In the genomic region with DNA sequence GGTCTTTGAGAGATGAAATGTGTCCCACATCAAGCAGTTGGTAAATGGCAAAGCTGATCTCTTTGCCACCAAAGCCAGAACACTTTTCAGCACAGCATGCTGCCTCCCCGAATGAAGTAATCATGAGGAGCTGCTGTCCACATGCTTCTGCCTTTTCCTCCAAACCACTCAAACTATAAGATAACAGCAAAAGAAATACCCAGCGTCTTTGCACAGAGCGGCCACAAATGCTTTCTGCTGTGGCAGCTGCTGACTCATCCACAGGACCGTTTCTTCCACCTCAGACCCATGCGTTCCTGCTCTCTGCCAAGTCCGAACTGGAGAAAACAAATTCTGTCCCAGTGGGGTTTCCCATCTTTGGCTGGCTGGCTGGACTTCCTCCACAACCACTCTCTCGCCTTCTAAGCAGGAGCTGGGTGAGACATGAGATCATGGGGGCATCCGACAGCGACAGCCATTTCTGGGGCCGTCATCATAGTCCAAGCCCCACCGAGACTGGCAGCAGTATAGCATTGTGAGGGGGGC, we compare ENCODE assay signal across 9 cellular contexts. TPM values are rescaled to one million over a fixed set of nuclear protein-coding genes. Genes with fewer than 3 reads are reported as not detected.
DNase-seq lines count a peak whose midpoint lies in the region; ATAC-seq, FAIRE-seq and TF ChIP-seq lines count a peak whose summit lies in the region.
"Had no signal": no experiment of that assay in that cellular context is flagged by ENCODE, and none has a peak within 500 bp of the region (broad histone marks: within the 10 kb centered on the region; RNA-seq: fewer than 3 reads in every experiment).

No MANE protein-coding gene starts in this region.

- no peak overlapping the region for H3K27ac ChIP-seq in stomach smooth muscle (ENCODE audit: low read length)
- H3K27ac ChIP-seq in spleen = peak overlapping the region in 1 of 8 donors; percentile 50

- no peak for ATAC-seq in activated CD4-positive, alpha-beta T cell treated with anti-CD3 and anti-CD28 coated beads for 36 hours
- ATAC-seq in GM21737 (IDR thresholded peaks at IDR 0.05; ENCODE audit: unreplicated experiment) = no peak

- TF ChIP-seq POLR2A in spleen (IDR thresholded peaks at IDR 0.05) = no peak

- no peaks in the 10 kb centered on the region for H3K9me3 Mint-ChIP-seq in activated CD4-positive, alpha-beta T cell treated with anti-CD3 and anti-CD28 coated beads for 36 hours (ENCODE audit: low read depth)

- H3K4me1 ChIP-seq in stomach smooth muscle (ENCODE audit: control insufficient read depth, insufficient read depth, low read length) = peaks cover 3% of the 10 kb centered on the region
- H3K4me1 ChIP-seq in spleen = peaks cover 3 to 32% (median 12%) of the 10 kb centered on the region in 6 donors

- TF ChIP-seq CTCF in fibroblast of villous mesenchyme (IDR thresholded peaks at IDR 0.05; ENCODE audit: insufficient read depth, low read depth, low read length) (no peak), spleen (IDR thresholded peaks at IDR 0.05 in 8 of 11, conservative IDR thresholded peaks at IDR 0.05 in 3 of 11) (peak in 5 of 11 experiments; percentile 22 to 64 (median 59))

- no peaks in the 10 kb centered on the region for H3K9me3 ChIP-seq in stomach smooth muscle (ENCODE audit: control insufficient read depth in 2 of 2, low read length in 2 of 2)
- H3K9me3 ChIP-seq in spleen = no peaks in the 10 kb centered on the region

- H3K4me3 ChIP-seq in fibroblast of villous mesenchyme (ENCODE audit: low read depth, low read length) (no peak overlapping the region), stomach smooth muscle (ENCODE audit: low read length in 2 of 2) (peak overlapping the region; percentile 1 to 47), spleen (peak overlapping the region in 1 of 8 donors; percentile 21)

- CTCF ChIA-PET in activated CD4-positive, alpha-beta T cell treated with anti-CD3 and anti-CD28 coated beads for 36 hours (lab: Charles Lee) = interaction anchor here (0.7 to 8.8 kb wide), 21 partner anchors 13 to 277 kb away, joined by 3 to 173 read pairs (median 4); a partner anchor contains a TSS

- no peaks in the 10 kb centered on the region for H3K36me3 Mint-ChIP-seq in activated CD4-positive, alpha-beta T cell treated with anti-CD3 and anti-CD28 coated beads for 36 hours (ENCODE audit: low read depth)

- H3K36me3 ChIP-seq in stomach smooth muscle (ENCODE audit: control insufficient read depth in 2 of 2, insufficient read depth in 2 of 2, low read length in 2 of 2) (no peaks in the 10 kb centered on the region), spleen (no peaks in the 10 kb centered on the region)

- DNase-seq in activated CD4-positive, alpha-beta T cell treated with anti-CD3 and anti-CD28 coated beads for 36 hours = peak; percentile 6
- no peak for DNase-seq in activated CD4-positive, alpha-beta T cell treated with anti-CD3 and anti-CD28 coated beads for 1 hour
- peak; percentile 14 for DNase-seq in RCC 7860 (ENCODE audit: low spot score)
- peak; percentile 19 for DNase-seq in fibroblast of villous mesenchyme (ENCODE audit: low read depth)
- DNase-seq in NCI-H1417 treated with DMSO at 0.1 percent for 48 hours (lab: John Stamatoyannopoulos, UW) = no peak
- DNase-seq in spleen = no peak

- POLR2A ChIA-PET in activated CD4-positive, alpha-beta T cell treated with anti-CD3 and anti-CD28 coated beads for 36 hours (lab: Charles Lee) = interaction anchor here (0.9 kb wide), 1 partner anchor 180 kb away, joined by 3 read pairs; no protein-coding TSS in a partner anchor

- no peak overlapping the region for H3K9ac ChIP-seq in stomach smooth muscle (ENCODE audit: low read length in 2 of 2)

- H3K4me1 Mint-ChIP-seq in activated CD4-positive, alpha-beta T cell treated with anti-CD3 and anti-CD28 coated beads for 36 hours = peaks cover 3% of the 10 kb centered on the region

- no peak overlapping the region for H3K4me3 Mint-ChIP-seq in activated CD4-positive, alpha-beta T cell treated with anti-CD3 and anti-CD28 coated beads for 36 hours

- H3K27me3 ChIP-seq in stomach smooth muscle (ENCODE audit: control insufficient read depth in 1 of 2, insufficient read depth in 2 of 2, low read length in 2 of 2) (peaks cover 0 to 2% of the 10 kb centered on the region in 2 donors), spleen (replicated peaks in 1 of 7) (peaks cover 0 to 38% (median 2%) of the 10 kb centered on the region in 7 donors)

- FAIRE-seq in RCC 7860 (lab: Jason Lieb, UNC) = no peak

- H3K27ac Mint-ChIP-seq in activated CD4-positive, alpha-beta T cell treated with anti-CD3 and anti-CD28 coated beads for 36 hours = no peak overlapping the region

- H3K27me3 Mint-ChIP-seq in activated CD4-positive, alpha-beta T cell treated with anti-CD3 and anti-CD28 coated beads for 36 hours = peaks cover 18% of the 10 kb centered on the region

- WGBS in spleen, 5 donors = 44 to 67% (median 50%) methylated on average over 11 of the region's 11 CpGs

- intact Hi-C loops in activated CD4-positive, alpha-beta T cell treated with anti-CD3 and anti-CD28 coated beads for 36 hours (cut with DNase I, micrococcal nuclease) = loop anchor here (1.0 to 10.0 kb wide), 8 partner anchors 45 to 335 kb away; a partner anchor contains a TSS
- intact Hi-C loops in spleen (cut with DNase I; ENCODE audit: low total_unique reads) = loop anchor here (5.0 to 10.0 kb wide), 3 partner anchors 75 to 305 kb away; no protein-coding TSS in a partner anchor

RNA-seq across cellular contexts. Expression of a gene that starts 27.1 kb away (rescaled TPM):
- 1 to 10 TPM in 1 of 2 experiments, under 1 TPM in 1; 0.83 to 2.0 TPM for total RNA-seq in activated CD4-positive, alpha-beta T cell treated with anti-CD3 and anti-CD28 coated beads for 36 hours
- 0.43 TPM in 1 of 2 replicates, not detected in the other for total RNA-seq in fibroblast of villous mesenchyme
- total RNA-seq in spleen = 10 to 100 TPM in 4 of 7 donors, 1 to 10 TPM in 2, not detected in 1; 4.3 to 13.5 (median 11.3) TPM
- 1 to 10 TPM; 1.3 to 4.3 (median 3.3) TPM for polyA plus RNA-seq in spleen

RNA-seq across cellular contexts. Expression of a gene that starts 45.7 kb away (rescaled TPM):
- 100 to 1,000 TPM; 290 to 311 TPM for total RNA-seq in activated CD4-positive, alpha-beta T cell treated with anti-CD3 and anti-CD28 coated beads for 36 hours
- total RNA-seq in fibroblast of villous mesenchyme (not detected in 2 replicates), spleen (10 to 100 TPM; 23.5 to 81.0 (median 33.8) TPM)
- polyA plus RNA-seq in spleen = 10 to 100 TPM; 10.1 to 32.9 (median 15.8) TPM
- total RNA-seq: A673 had no signal

RNA-seq across cellular contexts. Expression of a gene that starts 47.2 kb away (rescaled TPM):
- total RNA-seq in activated CD4-positive, alpha-beta T cell treated with anti-CD3 and anti-CD28 coated beads for 36 hours = 1 to 10 TPM; 5.8 to 6.4 TPM
- total RNA-seq in fibroblast of villous mesenchyme (not detected in 2 replicates), spleen (1 to 10 TPM in 5 of 7 donors, under 1 TPM in 1, not detected in 1; 0.51 to 8.2 (median 3.7) TPM)
- 1 to 10 TPM in 2 of 3 donors, under 1 TPM in 1; 0.93 to 2.0 (median 1.1) TPM for polyA plus RNA-seq in spleen
- total RNA-seq: A673 had no signal

RNA-seq across cellular contexts. Expression of a gene that starts 59.4 kb away (rescaled TPM):
- 100 to 1,000 TPM; 287 to 296 TPM for total RNA-seq in activated CD4-positive, alpha-beta T cell treated with anti-CD3 and anti-CD28 coated beads for 36 hours
- not detected in 2 replicates for total RNA-seq in fibroblast of villous mesenchyme
- 10 to 100 TPM; 10.7 to 85.9 (median 23.3) TPM for total RNA-seq in spleen
- 10 to 100 TPM; 11.7 to 41.5 (median 17.6) TPM for polyA plus RNA-seq in spleen
- total RNA-seq: A673 had no signal

Comparison
In these comparisons a context has a peak if more than half of its experiments do, and no peak if none do; other contexts are left out.
1. DNase-seq: peak in activated CD4-positive, alpha-beta T cell treated with anti-CD3 and anti-CD28 coated beads for 36 hours (single experiment), RCC 7860 (single experiment) and fibroblast of villous mesenchyme (single experiment); none in activated CD4-positive, alpha-beta T cell treated with anti-CD3 and anti-CD28 coated beads for 1 hour (single experiment), NCI-H1417 treated with DMSO at 0.1 percent for 48 hours (single experiment) and spleen (single experiment).
2. RNA of a gene that starts 45.7 kb away (total RNA-seq): 290 to 311 TPM in activated CD4-positive, alpha-beta T cell treated with anti-CD3 and anti-CD28 coated beads for 36 hours and 23.5 to 81.0 TPM in spleen; not detected in fibroblast of villous mesenchyme; every median in the first group is over 10 times any median in the second.